9 cellular contexts compared by ENCODE assay signal in genomic region chr6:127457444-127458064, GRCh38. TPM values are rescaled to one million over a fixed set of nuclear protein-coding genes. Genes with fewer than 3 reads are reported as not detected.
DNase-seq lines count a peak whose midpoint lies in the region; ATAC-seq and TF ChIP-seq lines count a peak whose summit lies in the region.
"Had no signal": no experiment of that assay in that cellular context is flagged by ENCODE, and none has a peak within 500 bp of the region (broad histone marks: within the 10 kb centered on the region; RNA-seq: fewer than 3 reads in every experiment).

No MANE protein-coding gene starts in this region.

- no peaks in the 10 kb centered on the region for H4K20me1 ChIP-seq in smooth muscle cell (ENCODE audit: low read depth)

- H3F3A ChIP-seq in smooth muscle cell (ENCODE audit: low read depth) = peaks cover 20% of the 10 kb centered on the region

- H3K27me3 ChIP-seq in right cardiac atrium (ENCODE audit: control insufficient read depth, insufficient read depth) = no peaks in the 10 kb centered on the region
- H3K27me3 ChIP-seq in smooth muscle cell (ENCODE audit: low read depth) = no peaks in the 10 kb centered on the region

- H3K4me3 ChIP-seq in right cardiac atrium (ENCODE audit: low read length) = peak overlapping the region; percentile 69
- peak overlapping the region; percentile 51 for H3K4me3 ChIP-seq in smooth muscle cell

- H2AFZ ChIP-seq in smooth muscle cell (ENCODE audit: low read depth) = peak overlapping the region; percentile 22

- H3K9me3 ChIP-seq in right cardiac atrium (ENCODE audit: control insufficient read depth, low read length) (no peaks in the 10 kb centered on the region), smooth muscle cell (replicated peaks; ENCODE audit: low read depth) (no peaks in the 10 kb centered on the region)

- no peaks in the 10 kb centered on the region for H3K36me3 ChIP-seq in smooth muscle cell (ENCODE audit: low read depth)

- H3K27ac ChIP-seq in VCaP = peak overlapping the region; percentile 54; the same call in 1 of the 2 replicates
- peak overlapping the region; percentile 86 for H3K27ac ChIP-seq in right cardiac atrium (ENCODE audit: low read length)
- peak overlapping the region; percentile 93 for H3K27ac ChIP-seq in smooth muscle cell (ENCODE audit: low read depth)

- H3K9ac ChIP-seq in smooth muscle cell (ENCODE audit: low read depth) = no peak overlapping the region

- H3K27ac Mint-ChIP-seq in HFFc6 (no peak overlapping the region; the same call in 1 of the 2 replicates), type B pancreatic cell (no peak overlapping the region)

- H3K27me3 Mint-ChIP-seq in HFFc6 (ENCODE audit: insufficient read depth) (no peaks in the 10 kb centered on the region), type B pancreatic cell (no peaks in the 10 kb centered on the region)

- no peak for TF ChIP-seq CTCF in HFFc6 (IDR thresholded peaks at IDR 0.05)
- no peak for TF ChIP-seq CTCF in VCaP (conservative IDR thresholded peaks at IDR 0.05)
- TF ChIP-seq CTCF in smooth muscle cell (IDR thresholded peaks at IDR 0.05; ENCODE audit: borderline replicate concordance, insufficient read depth, poor library complexity, severe bottlenecking) = no peak
- no peak for TF ChIP-seq CTCF in type B pancreatic cell (conservative IDR thresholded peaks at IDR 0.05)

- H3K4me2 ChIP-seq in smooth muscle cell = peak overlapping the region; percentile 79

- H3K9me3 Mint-ChIP-seq in HFFc6 (no peaks in the 10 kb centered on the region), type B pancreatic cell (no peaks in the 10 kb centered on the region)

- H3K4me1 ChIP-seq in right cardiac atrium (ENCODE audit: control insufficient read depth, insufficient read depth, low read length) (peaks cover 1% of the 10 kb centered on the region), smooth muscle cell (ENCODE audit: low read depth) (peaks cover 20% of the 10 kb centered on the region)

- peaks cover 6% of the 10 kb centered on the region for H3K79me2 ChIP-seq in smooth muscle cell (ENCODE audit: low read depth)

- H3K4me3 Mint-ChIP-seq in HFFc6 (no peak overlapping the region), type B pancreatic cell (no peak overlapping the region)

- intact Hi-C loops in right cardiac atrium (cut with DNase I) = no loop called here

- no peaks in the 10 kb centered on the region for H3K36me3 Mint-ChIP-seq in HFFc6 (ENCODE audit: low read depth)
- no peaks in the 10 kb centered on the region for H3K36me3 Mint-ChIP-seq in type B pancreatic cell

- ATAC-seq in right cardiac atrium = peak; percentile 67 to 79
- ATAC-seq in esophagus mucosa = no peak
- no peak for ATAC-seq in HG03571 (IDR thresholded peaks at IDR 0.05; ENCODE audit: unreplicated experiment)

- DNase-seq in HFFc6 (peak; percentile 24), right cardiac atrium (no peak), smooth muscle cell (lab: John Stamatoyannopoulos, UW; ENCODE audit: unreplicated experiment) (no peak), type B pancreatic cell (ENCODE audit: extremely low spot score, unreplicated experiment) (no peak), cerebellar cortex (ENCODE audit: low spot score) (no peak)
- DNase-seq: NCI-H524 treated with DMSO at 0.1 percent for 48 hours had no signal

- WGBS in right cardiac atrium = 38% methylated on average over 3 of the region's 3 CpGs
- WGBS in smooth muscle cell (ENCODE audit: low lambda C conversion rate) = 60% methylated on average over 3 of the region's 3 CpGs

- H3K4me1 Mint-ChIP-seq in HFFc6 (ENCODE audit: low read depth) = peaks cover 44% of the 10 kb centered on the region
- H3K4me1 Mint-ChIP-seq in type B pancreatic cell (ENCODE audit: unreplicated experiment) = peaks cover 26% of the 10 kb centered on the region

RNA-seq across cellular contexts. Expression of gene KIAA0408, which starts 1.6 kb away (rescaled TPM):
- 1 to 10 TPM; 1.4 to 3.5 (median 2.3) TPM for total RNA-seq in HFFc6 (2021; fragmentation: NEBNext Ultra II Directional; extraction: Animal tissue kit (Norgen Biotek cat#: 25700))
- 1 to 10 TPM; 1.3 to 8.2 (median 3.8) TPM for total RNA-seq in right cardiac atrium
- 2.3 TPM for polyA plus RNA-seq in right cardiac atrium
- 3.6 and 8.9 TPM in 2 replicates for total RNA-seq in smooth muscle cell
- 1.9 and 2.8 TPM in 2 replicates for polyA plus RNA-seq in smooth muscle cell
- total RNA-seq in type B pancreatic cell (ENCODE audit: low replicate concordance) = 3.3 and 7.8 TPM in 2 replicates
- 0.28 TPM for total RNA-seq in esophagus mucosa

Comparison
In these comparisons a context has a peak if more than half of its experiments do, and no peak if none do; other contexts are left out.
1. ATAC-seq: peak in right cardiac atrium (2 of 2); none in esophagus mucosa (single experiment) and HG03571 (single experiment).
2. Peak in every context shown above with its lines, with median percentiles within 50 percentile points of each other: H3K27ac ChIP-seq.